Comparison of ENCODE assay signal across 8 cellular contexts in genomic region chr7:151059362-151060112, GRCh38. TPM values are rescaled to one million over a fixed set of nuclear protein-coding genes. Genes with fewer than 3 reads are reported as not detected.
DNase-seq lines count a peak whose midpoint lies in the region; ATAC-seq and TF ChIP-seq lines count a peak whose summit lies in the region.

SLC4A2 (plus strand) TSS chr7:151059589; CDS start chr7:151061988, 2,399 bp downstream.

- no peaks in the 10 kb centered on the region for H3K9me3 Mint-ChIP-seq in activated T-helper 2 cell treated with anti-CD3 and anti-CD28 coated beads, Interferon-gamma antibody, Interleukin-2, Interleukin-4, amounts not matched to agents 10 μg/mL and 5 μg/mL and 100 μg/mL, durations not matched to agents 14 hours and 24 hours and 36 hours
- H3K9me3 Mint-ChIP-seq in naive thymus-derived CD4-positive, alpha-beta T cell = peaks cover 0 to 1% (median 0%) of the 10 kb centered on the region in 11 donors

- POLR2A ChIA-PET in BJ (lab: Charles Lee) = no interaction called here
- POLR2A ChIA-PET in naive thymus-derived CD4-positive, alpha-beta T cell (lab: Charles Lee) = interaction anchor here (0.5 to 2.8 kb wide), 7 partner anchors 21 to 83 kb away, joined by 3 to 14 read pairs (median 6); partner anchors contain the start of genes ABCB8, FASTK and TMUB1

- TF ChIP-seq CTCF in BJ (IDR thresholded peaks at IDR 0.05; ENCODE audit: insufficient read depth, low read depth, low read length) (peak; percentile 59), fibroblast of lung (conservative IDR thresholded peaks at IDR 0.05 in 1 of 2, IDR thresholded peaks at IDR 0.05 in 1 of 2; ENCODE audit: low read depth in 1 of 2, low read length in 2 of 2) (peak; percentile 9 to 43), stomach (IDR thresholded peaks at IDR 0.05) (peak in 4 of 7 experiments; percentile 24 to 59 (median 32))

- peak within 1 kb of the TSS; percentile 93 for H3K27ac Mint-ChIP-seq in activated T-helper 2 cell treated with anti-CD3 and anti-CD28 coated beads, Interferon-gamma antibody, Interleukin-2, Interleukin-4, amounts not matched to agents 10 μg/mL and 5 μg/mL and 100 μg/mL, durations not matched to agents 14 hours and 24 hours and 36 hours
- peak within 1 kb of the TSS; percentile 86 to 96 (median 93) for H3K27ac Mint-ChIP-seq in naive thymus-derived CD4-positive, alpha-beta T cell

- peak within 1 kb of the TSS; percentile 15 for H2AFZ ChIP-seq in fibroblast of lung (ENCODE audit: low read length)

- H3K27ac ChIP-seq in fibroblast of lung (ENCODE audit: insufficient read depth, low read length) (peak within 1 kb of the TSS; percentile 93), stomach (peak within 1 kb of the TSS; percentile 91 to 97 (median 96))
- peak within 1 kb of the TSS; percentile 92 for H3K27ac ChIP-seq in naive thymus-derived CD4-positive, alpha-beta T cell (ENCODE audit: low read depth, low read length)

- peak within 1 kb of the TSS; percentile 93 for H3K4me2 ChIP-seq in fibroblast of lung (ENCODE audit: extremely low read depth, insufficient read depth, low read length)

- peaks cover 23% of the 10 kb centered on the region for H3K4me1 ChIP-seq in fibroblast of lung (ENCODE audit: control insufficient read depth, extremely low read depth, insufficient read depth, low read length)
- peaks cover 25 to 32% of the 10 kb centered on the region in 2 donors for H3K4me1 ChIP-seq in naive thymus-derived CD4-positive, alpha-beta T cell (ENCODE audit: control insufficient read depth in 2 of 2, insufficient read depth in 2 of 2, low read length in 2 of 2)
- H3K4me1 ChIP-seq in stomach = peaks cover 55 to 69% (median 64%) of the 10 kb centered on the region in 4 donors

- peaks cover 10% of the 10 kb centered on the region for H3K36me3 Mint-ChIP-seq in activated T-helper 2 cell treated with anti-CD3 and anti-CD28 coated beads, Interferon-gamma antibody, Interleukin-2, Interleukin-4, amounts not matched to agents 10 μg/mL and 5 μg/mL and 100 μg/mL, durations not matched to agents 14 hours and 24 hours and 36 hours (ENCODE audit: low read depth)
- peaks cover 0 to 3% (median 0%) of the 10 kb centered on the region in 5 donors for H3K36me3 Mint-ChIP-seq in naive thymus-derived CD4-positive, alpha-beta T cell

- TF ChIP-seq EP300 in stomach (IDR thresholded peaks at IDR 0.05) = no peak

- peak within 1 kb of the TSS; percentile 94 for H3K4me3 Mint-ChIP-seq in activated T-helper 2 cell treated with anti-CD3 and anti-CD28 coated beads, Interferon-gamma antibody, Interleukin-2, Interleukin-4, amounts not matched to agents 10 μg/mL and 5 μg/mL and 100 μg/mL, durations not matched to agents 14 hours and 24 hours and 36 hours (ENCODE audit: low read depth)
- peak within 1 kb of the TSS; percentile 91 to 99 (median 94) for H3K4me3 Mint-ChIP-seq in naive thymus-derived CD4-positive, alpha-beta T cell

- peak in 1 of 4 donors; percentile 21 for TF ChIP-seq POLR2A in stomach (IDR thresholded peaks at IDR 0.05)

- H3K9me3 ChIP-seq in fibroblast of lung (ENCODE audit: control insufficient read depth, insufficient read depth, low read depth, low read length) (no peaks in the 10 kb centered on the region), stomach (no peaks in the 10 kb centered on the region)
- H3K9me3 ChIP-seq in naive thymus-derived CD4-positive, alpha-beta T cell (ENCODE audit: control insufficient read depth in 2 of 3, low read length in 3 of 3) = no peaks in the 10 kb centered on the region

- ATAC-seq in GM19043 (IDR thresholded peaks at IDR 0.05; ENCODE audit: low read depth, unreplicated experiment) (peak; percentile 19), HG03571 (IDR thresholded peaks at IDR 0.05; ENCODE audit: unreplicated experiment) (peak; percentile 24)
- peak; percentile 37 for ATAC-seq in naive thymus-derived CD4-positive, alpha-beta T cell

- H3K27me3 Mint-ChIP-seq in activated T-helper 2 cell treated with anti-CD3 and anti-CD28 coated beads, Interferon-gamma antibody, Interleukin-2, Interleukin-4, amounts not matched to agents 10 μg/mL and 5 μg/mL and 100 μg/mL, durations not matched to agents 14 hours and 24 hours and 36 hours (ENCODE audit: low read depth) = no peaks in the 10 kb centered on the region
- no peaks in the 10 kb centered on the region for H3K27me3 Mint-ChIP-seq in naive thymus-derived CD4-positive, alpha-beta T cell

- intact Hi-C loops in activated T-helper 2 cell treated with anti-CD3 and anti-CD28 coated beads, Interferon-gamma antibody, Interleukin-2, Interleukin-4, amounts not matched to agents 10 μg/mL and 5 μg/mL and 100 μg/mL, durations not matched to agents 14 hours and 24 hours and 36 hours (cut with micrococcal nuclease) = loop anchor here (2.0 to 5.0 kb wide), 3 partner anchors 47 to 1222 kb away; partner anchors contain the start of genes CHPF2 and ZNF862
- intact Hi-C loops in naive thymus-derived CD4-positive, alpha-beta T cell (cut with micrococcal nuclease) = loop anchor here (1.0 to 5.0 kb wide), 9 partner anchors 8 to 691 kb away; partner anchors contain the start of genes REPIN1 (in 1 of the 2) and ZNF775 (in 1 of the 2)
- intact Hi-C loops in stomach (cut with DNase I; ENCODE audit: low total_unique reads) = loop anchor here (10.0 kb wide), 1 partner anchor 55 kb away; no protein-coding TSS in a partner anchor

- peaks cover 26% of the 10 kb centered on the region for H3K4me1 Mint-ChIP-seq in activated T-helper 2 cell treated with anti-CD3 and anti-CD28 coated beads, Interferon-gamma antibody, Interleukin-2, Interleukin-4, amounts not matched to agents 10 μg/mL and 5 μg/mL and 100 μg/mL, durations not matched to agents 14 hours and 24 hours and 36 hours (ENCODE audit: low read depth)
- peaks cover 25 to 38% (median 35%) of the 10 kb centered on the region in 7 donors for H3K4me1 Mint-ChIP-seq in naive thymus-derived CD4-positive, alpha-beta T cell

- peaks cover 33% of the 10 kb centered on the region for H3K79me2 ChIP-seq in fibroblast of lung (ENCODE audit: control insufficient read depth, insufficient read depth, low read length)

- H4K20me1 ChIP-seq in fibroblast of lung (ENCODE audit: control insufficient read depth, extremely low read depth, insufficient read depth, low read length) = no peaks in the 10 kb centered on the region

- 1% methylated on average over 35 to 75 of the region's 75 CpGs for WGBS in stomach, 5 donors

- H3K36me3 ChIP-seq in BJ (ENCODE audit: control insufficient read depth, insufficient read depth, low read length) (peaks cover 4% of the 10 kb centered on the region), fibroblast of lung (ENCODE audit: control insufficient read depth, insufficient read depth, low read length) (peaks cover 3% of the 10 kb centered on the region), stomach (peaks cover 7 to 18% (median 9%) of the 10 kb centered on the region in 4 donors)
- H3K36me3 ChIP-seq in naive thymus-derived CD4-positive, alpha-beta T cell (ENCODE audit: control insufficient read depth in 2 of 3, insufficient read depth in 3 of 3, low read length in 3 of 3) = peaks cover 0 to 3% (median 0%) of the 10 kb centered on the region in 3 experiments

- H3K4me3 ChIP-seq in BJ (ENCODE audit: low read depth, low read length) (peak within 1 kb of the TSS; percentile 76), fibroblast of lung (replicated peaks in 1 of 4; ENCODE audit: control extremely low read depth in 1 of 4, insufficient read depth in 1 of 4, low read depth in 3 of 4, low read length in 4 of 4) (peak within 1 kb of the TSS; percentile 80 to 89 (median 81)), stomach (peak within 1 kb of the TSS; percentile 69 to 94 (median 82))
- peak within 1 kb of the TSS; percentile 78 for H3K4me3 ChIP-seq in naive thymus-derived CD4-positive, alpha-beta T cell (ENCODE audit: low read length)

- CTCF ChIA-PET in BJ (lab: Yijun Ruan, JAX) = interaction anchor here (0.7 to 2.5 kb wide), 10 partner anchors 12 to 80 kb away, joined by 3 to 7 read pairs (median 4); partner anchors contain the start of gene FASTK
- CTCF ChIA-PET in naive thymus-derived CD4-positive, alpha-beta T cell (lab: Charles Lee) = interaction anchor here (1.2 to 3.5 kb wide), 2 partner anchors 25 to 41 kb away, joined by 7 to 15 read pairs; partner anchors contain the start of gene TMUB1

- H3K9ac ChIP-seq in fibroblast of lung (ENCODE audit: insufficient read depth, low read length) = peak within 1 kb of the TSS; percentile 74

- DNase-seq in BJ (ENCODE audit: low read depth) (no peak), RKO (ENCODE audit: low spot score) (peak; percentile 84), fibroblast of lung (ENCODE audit: low read depth in 2 of 2) (peak; percentile 64 to 71), stomach (peak; percentile 83)
- DNase-seq in activated T-helper 2 cell treated with anti-CD3 and anti-CD28 coated beads, Interferon-gamma antibody, Interleukin-2, Interleukin-4, amounts not matched to agents 10 μg/mL and 5 μg/mL and 100 μg/mL, durations not matched to agents 14 hours and 24 hours and 36 hours (ENCODE audit: low spot score) = peak; percentile 67
- DNase-seq in naive thymus-derived CD4-positive, alpha-beta T cell = peak; percentile 46 to 82 (median 61)

- H3K27me3 ChIP-seq in BJ (ENCODE audit: control insufficient read depth, insufficient read depth, low read length) (no peaks in the 10 kb centered on the region), fibroblast of lung (ENCODE audit: control insufficient read depth, insufficient read depth, low read length) (no peaks in the 10 kb centered on the region), stomach (no peaks in the 10 kb centered on the region)
- no peaks in the 10 kb centered on the region for H3K27me3 ChIP-seq in naive thymus-derived CD4-positive, alpha-beta T cell (ENCODE audit: control insufficient read depth in 2 of 2, insufficient read depth in 2 of 2, low read length in 2 of 2)

RNA-seq across cellular contexts. Expression of gene SLC4A2, which starts in this region (rescaled TPM):
- polyA plus RNA-seq in BJ (2011; rRNA removed) (59.0 and 86.1 TPM in 2 replicates), fibroblast of lung (30.5 and 54.1 TPM in 2 replicates), stomach (100 to 1,000 TPM; 121 to 157 (median 124) TPM)
- polyA minus RNA-seq in BJ (2011; rRNA and poly(A)+ RNA removed) = 74.3 and 109 TPM in 2 replicates
- total RNA-seq in activated T-helper 2 cell treated with anti-CD3 and anti-CD28 coated beads, Interferon-gamma antibody, Interleukin-2, Interleukin-4, amounts not matched to agents 10 μg/mL and 5 μg/mL and 100 μg/mL, durations not matched to agents 14 hours and 24 hours and 36 hours = 106 and 109 TPM in 2 replicates
- total RNA-seq in fibroblast of lung (56.0 and 61.8 TPM in 2 replicates), stomach (100 to 1,000 TPM in 4 of 5 donors, 10 to 100 TPM in 1; 65.9 to 296 (median 128) TPM)
- 84.2 and 121 TPM in 2 replicates for polyA plus RNA-seq in fibroblast of lung (2012)
- 141 and 175 TPM in 2 replicates for polyA minus RNA-seq in fibroblast of lung (ENCODE audit: low replicate concordance)
- 100 to 1,000 TPM in 1 of 5 experiments, 10 to 100 TPM in 4; 38.7 to 125 (median 65.9) TPM for total RNA-seq in naive thymus-derived CD4-positive, alpha-beta T cell
- polyA plus RNA-seq in naive thymus-derived CD4-positive, alpha-beta T cell = 10 to 100 TPM in 1 of 2 donors, 1 to 10 TPM in 1; 7.9 to 12.1 TPM
